In the genomic region with DNA sequence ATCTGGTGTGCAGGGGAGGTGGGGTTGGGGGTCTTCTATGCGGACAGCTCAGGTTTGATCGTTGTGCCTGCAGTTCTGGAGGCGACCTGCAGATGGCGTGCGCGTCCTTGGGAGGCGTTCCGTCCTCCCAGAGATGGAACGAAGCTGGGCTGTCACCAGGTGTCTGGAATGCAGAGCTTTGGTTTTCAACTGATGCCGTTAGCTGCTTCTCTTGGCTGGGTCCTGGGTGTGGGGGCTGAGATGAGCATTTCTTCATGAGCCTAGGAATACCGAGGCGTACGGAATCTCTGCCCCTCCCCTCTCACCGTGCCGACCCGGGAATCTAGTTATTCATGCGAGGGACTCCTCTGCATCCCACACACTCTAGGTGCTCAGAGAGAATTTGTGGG, we compare ENCODE assay signal across 8 cellular contexts.
DNase-seq lines count a peak whose midpoint lies in the region; ATAC-seq and TF ChIP-seq lines count a peak whose summit lies in the region.

No MANE protein-coding gene starts in this region.

- no peak overlapping the region for H3K27ac ChIP-seq in GM23338 (ENCODE audit: low read depth)

- no peaks in the 10 kb centered on the region for H3F3A ChIP-seq in GM23338 (replicated peaks; ENCODE audit: low read depth)

- peak overlapping the region; percentile 65 for H3K4me2 ChIP-seq in GM23338

- H3K4me3 ChIP-seq in GM23338, result peak overlapping the region; percentile 41; the same call in 1 of the 2 replicates
- H3K4me3 ChIP-seq in epithelial cell of proximal tubule (ENCODE audit: low read depth, low read length), result no peak overlapping the region

- no peaks in the 10 kb centered on the region for H3K36me3 ChIP-seq in GM23338 (ENCODE audit: insufficient read depth)

- H2AFZ ChIP-seq in GM23338, result peak overlapping the region; percentile 82

- H3K9me3 Mint-ChIP-seq in GM23338, result no peaks in the 10 kb centered on the region

- peak overlapping the region; percentile 38; the same call in 1 of the 3 replicates for H3K4me3 Mint-ChIP-seq in GM23338

- ATAC-seq in GM23338 (peak; percentile 69), GM18861 (IDR thresholded peaks at IDR 0.05; ENCODE audit: unreplicated experiment) (no peak)

- H3K9me2 ChIP-seq in GM23338 (ENCODE audit: insufficient read depth), result no peaks in the 10 kb centered on the region

- no peaks in the 10 kb centered on the region for H4K20me1 ChIP-seq in GM23338 (replicated peaks; ENCODE audit: insufficient read depth)

- H3K27me3 Mint-ChIP-seq in GM23338 (ENCODE audit: insufficient read depth, low read depth, poor library complexity), result peaks cover 18% of the 10 kb centered on the region

- H3K79me2 ChIP-seq in GM23338 (replicated peaks; ENCODE audit: insufficient read depth), result no peaks in the 10 kb centered on the region

- peak; percentile 5 for DNase-seq in AG09319 (ENCODE audit: extremely low read depth, low read depth)
- DNase-seq in GM23338 (ENCODE audit: low spot score), result peak; percentile 91
- DNase-seq in NCI-H774 (lab: John Stamatoyannopoulos, UW), result peak; percentile 44
- DNase-seq in activated CD8-positive, alpha-beta memory T cell treated with anti-CD3 and anti-CD28 coated beads, Interleukin-2, amount 50 U/mL, for 4 hours, result peak; percentile 73
- peak; percentile 1 for DNase-seq in epithelial cell of proximal tubule (ENCODE audit: low read depth)
- peak; percentile 57 for DNase-seq in myocyte (ENCODE audit: low read depth)
- DNase-seq in stimulated activated CD8-positive, alpha-beta memory T cell treated with anti-CD3 and anti-CD28 coated beads, Interleukin-4, amount 100 ng/mL, for 48 hours, result peak; percentile 92

- no peaks in the 10 kb centered on the region for H3K36me3 Mint-ChIP-seq in GM23338 (ENCODE audit: low read depth)

- no peak overlapping the region for H3K27ac Mint-ChIP-seq in GM23338

- no peaks in the 10 kb centered on the region for H3K27me3 ChIP-seq in GM23338 (ENCODE audit: insufficient read depth)

- peaks cover 34% of the 10 kb centered on the region for H3K4me1 Mint-ChIP-seq in GM23338

- H3K4me1 ChIP-seq in GM23338 (ENCODE audit: insufficient read depth), result peaks cover 8% of the 10 kb centered on the region

- peak; percentile 99 for TF ChIP-seq CTCF in AG09319 (IDR thresholded peaks at IDR 0.05; ENCODE audit: low read depth, low read length)
- TF ChIP-seq CTCF in GM23338 (conservative IDR thresholded peaks at IDR 0.05; ENCODE audit: low read depth in 2 of 2), result peak; percentile 96
- peak; percentile 98 for TF ChIP-seq CTCF in epithelial cell of proximal tubule (conservative IDR thresholded peaks at IDR 0.05; ENCODE audit: low read depth, low read length)

TF ChIP-seq in GM23338, 12 proteins besides CTCF, POLR2A, EP300 and RAD21:
- TF ChIP-seq STAT1 (IDR thresholded peaks at IDR 0.05; ENCODE audit: unreplicated experiment) (no peak), CREB1 (CRISPR knock-in tag; IDR thresholded peaks at IDR 0.05; ENCODE audit: low read depth) (peak; percentile 39; the same call in 1 of the 2 replicates), POLR2AphosphoS5 (IDR thresholded peaks at IDR 0.05; ENCODE audit: low read depth) (no peak)

Comparison
In these comparisons a context has a peak if more than half of its experiments do, and no peak if none do; other contexts are left out.
1. DNase-seq: peak in every context shown above with its lines; median percentile 92 in stimulated activated CD8-positive, alpha-beta memory T cell treated with anti-CD3 and anti-CD28 coated beads, Interleukin-4, amount 100 ng/mL, for 48 hours; 91 in GM23338; 73 in activated CD8-positive, alpha-beta memory T cell treated with anti-CD3 and anti-CD28 coated beads, Interleukin-2, amount 50 U/mL, for 4 hours; 57 in myocyte; 44 in NCI-H774; 5 in AG09319; 1 in epithelial cell of proximal tubule.